Comparison of ENCODE assay signal across 20 cellular contexts in genomic region chr14:92558319-92558718, GRCh38.
"Had no signal": no experiment of that assay in that cellular context is flagged by ENCODE, and none has a peak within 500 bp of the region (broad histone marks: within the 10 kb centered on the region; RNA-seq: fewer than 3 reads in every experiment).

No MANE protein-coding gene starts in this region.

- H3K27ac ChIP-seq: brain microvascular endothelial cell, coronary artery, left lung, neutrophil, tibial nerve, uterus had no signal

- H3K4me3 ChIP-seq: coronary artery, left lung, tibial nerve, uterus had no signal

- H3K36me3 ChIP-seq: brain microvascular endothelial cell, uterus had no signal

- H3K27me3 Mint-ChIP-seq: central memory CD8-positive, alpha-beta T cell; T-helper 17 cell had no signal

- H3K4me3 Mint-ChIP-seq: central memory CD8-positive, alpha-beta T cell; stimulated activated memory B cell treated with anti-CD40 and anti-IgM and Interleukin-4, amounts not matched to agents 10 μg/mL and 1 μg/mL and 100 μg/mL, for 72 hours; T-helper 17 cell had no signal

- H3K27me3 ChIP-seq: brain microvascular endothelial cell, left lung, neutrophil, tibial nerve, uterus had no signal

- H3K9me3 Mint-ChIP-seq: activated naive CD4-positive, alpha-beta T cell treated with anti-CD3 and anti-CD28 coated beads, Interleukin-2, amount 50 U/mL, for 72 hours; central memory CD8-positive, alpha-beta T cell; naive B cell; stimulated activated memory B cell treated with anti-CD40 and anti-IgM and Interleukin-4, amounts not matched to agents 10 μg/mL and 1 μg/mL and 100 μg/mL, for 72 hours had no signal

- ATAC-seq: left lung; stimulated activated memory B cell treated with anti-CD40 and anti-IgM and Interleukin-4, amounts not matched to agents 10 μg/mL and 1 μg/mL and 100 μg/mL, for 72 hours; T-helper 17 cell had no signal

- H3K4me1 ChIP-seq: uterus had no signal

- DNase-seq: activated CD4-positive, alpha-beta T cell treated with anti-CD3 and anti-CD28 coated beads for 48 hours; activated gamma-delta T cell; activated T-cell treated with anti-CD3 and anti-CD28 coated beads for 4 hours; brain microvascular endothelial cell; effector CD4-positive, alpha-beta T cell; foreskin fibroblast; hippocampal formation; kidney; mammary epithelial cell; naive B cell; retina; T-helper 17 cell; uterus had no signal

- H3K9me3 ChIP-seq: left lung, neutrophil, tibial nerve, uterus had no signal

- H3K27ac Mint-ChIP-seq: stimulated activated memory B cell treated with anti-CD40 and anti-IgM and Interleukin-4, amounts not matched to agents 10 μg/mL and 1 μg/mL and 100 μg/mL, for 72 hours; T-helper 17 cell had no signal
